ENCODE assay signal across 12 cellular contexts in the genomic region with DNA sequence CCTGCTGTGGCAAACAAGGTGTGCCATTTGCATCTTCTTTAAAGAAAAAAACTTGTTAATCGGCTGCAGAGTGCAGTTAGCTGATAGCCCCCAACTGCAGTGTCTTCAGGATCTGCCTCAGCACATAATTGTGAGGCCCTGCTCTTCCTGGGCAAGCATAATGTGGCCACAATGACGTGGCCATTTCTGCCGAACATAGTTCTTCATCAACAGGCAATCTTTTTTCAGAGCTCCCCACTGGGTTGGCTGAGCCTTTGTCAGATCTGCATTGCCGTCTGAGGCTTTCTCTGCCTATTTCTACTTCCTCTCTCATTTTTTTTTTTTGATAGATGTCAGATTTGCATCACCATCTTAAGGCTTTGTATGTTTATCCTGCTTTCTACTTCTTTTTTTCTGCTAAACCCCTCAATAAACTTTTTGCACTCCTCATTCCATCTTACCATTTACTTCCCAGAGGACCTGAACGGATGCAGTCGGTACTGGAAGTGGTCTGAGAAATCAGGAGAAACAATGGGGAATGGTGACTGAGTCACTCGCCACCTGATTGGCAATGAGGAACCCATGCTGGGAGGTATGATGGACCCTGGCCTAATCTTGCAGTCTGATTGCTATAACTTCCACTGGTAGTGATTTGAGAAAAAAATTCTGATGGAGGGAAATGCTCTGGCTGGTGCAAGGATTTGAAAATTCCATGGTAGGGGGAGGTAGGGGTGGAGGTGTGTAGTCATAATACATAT. TPM values are rescaled to one million over a fixed set of nuclear protein-coding genes. Genes with fewer than 3 reads are reported as not detected.
DNase-seq lines count a peak whose midpoint lies in the region; ATAC-seq and TF ChIP-seq lines count a peak whose summit lies in the region.
"Had no signal": no experiment of that assay in that cellular context is flagged by ENCODE, and none has a peak within 500 bp of the region (broad histone marks: within the 10 kb centered on the region; RNA-seq: fewer than 3 reads in every experiment).

No MANE protein-coding gene starts in this region.

- no peaks in the 10 kb centered on the region for H3K27me3 ChIP-seq in aorta (ENCODE audit: control insufficient read depth in 1 of 2, insufficient read depth in 2 of 2, low read length in 1 of 2)

- intact Hi-C loops in mucosa of descending colon (cut with DNase I, micrococcal nuclease) (no loop called here), aorta (cut with DNase I) (no loop called here)

- no peak overlapping the region for H3K27ac ChIP-seq in aorta (ENCODE audit: low read depth in 1 of 2, low read length in 2 of 2)

- H3K4me3 ChIP-seq in cardiac fibroblast (replicated peaks in 1 of 2; ENCODE audit: low read depth in 2 of 2, low read length in 2 of 2) = no peak overlapping the region
- H3K4me3 ChIP-seq in mucosa of descending colon = no peak overlapping the region
- no peak overlapping the region for H3K4me3 ChIP-seq in aorta (ENCODE audit: low read length in 2 of 2)

- peak in 1 of 2 donors; percentile 56 for ATAC-seq in activated naive CD4-positive, alpha-beta T cell treated with anti-CD3 and anti-CD28 coated beads, Interleukin-2, amount 50 U/mL, for 72 hours
- ATAC-seq in mucosa of descending colon = no peak
- ATAC-seq in aorta (ENCODE audit: low FRiP score) = no peak

- DNase-seq in activated naive CD4-positive, alpha-beta T cell treated with anti-CD3 and anti-CD28 coated beads, Interleukin-2, amount 50 U/mL, for 72 hours (ENCODE audit: low spot score in 2 of 2) = no peak
- no peak for DNase-seq in activated naive CD4-positive, alpha-beta T cell treated with Interleukin-2 at 50 U/mL for 16 hours
- DNase-seq in OCI-M1 (lab: John Stamatoyannopoulos, UW) (peak; percentile 90), cardiac fibroblast (ENCODE audit: low read depth in 2 of 2) (peak; percentile 5 to 27), stromal cell of bone marrow (ENCODE audit: low read depth) (peak; percentile 21), mucosa of descending colon (no peak), NCI-H187 (lab: John Stamatoyannopoulos, UW) (no peak), aorta (no peak)
- DNase-seq: effector memory CD4-positive, alpha-beta T cell; NCI-H226 had no signal

- no peaks in the 10 kb centered on the region for H3K36me3 Mint-ChIP-seq in activated naive CD4-positive, alpha-beta T cell treated with anti-CD3 and anti-CD28 coated beads, Interleukin-2, amount 50 U/mL, for 72 hours
- H3K36me3 Mint-ChIP-seq: IgD-negative memory B cell had no signal

- H3K9me3 ChIP-seq in mucosa of descending colon (no peaks in the 10 kb centered on the region), aorta (ENCODE audit: control insufficient read depth, low read length) (no peaks in the 10 kb centered on the region)

- TF ChIP-seq CTCF in cardiac fibroblast (IDR thresholded peaks at IDR 0.05; ENCODE audit: low read depth, low read length) (no peak), mucosa of descending colon (IDR thresholded peaks at IDR 0.05) (no peak)

- H3K4me1 ChIP-seq in mucosa of descending colon (ENCODE audit: low read depth) (no peaks in the 10 kb centered on the region), aorta (ENCODE audit: control insufficient read depth in 1 of 2, insufficient read depth in 2 of 2, low read length in 2 of 2) (no peaks in the 10 kb centered on the region)

- peak overlapping the region; percentile 17 to 32 for H3K27ac Mint-ChIP-seq in activated naive CD4-positive, alpha-beta T cell treated with anti-CD3 and anti-CD28 coated beads, Interleukin-2, amount 50 U/mL, for 72 hours
- H3K27ac Mint-ChIP-seq: activated T-helper 1 cell treated with anti-CD3 and anti-CD28 coated beads, Interleukin-12 subunit alpha, Interleukin-12 subunit beta, Interleukin-2, Interleukin-4 antibody, amounts not matched to agents 30 ng/mL and 10 ng/mL and 1 ng/mL, durations not matched to agents 14 hours and 24 hours and 36 hours; IgD-negative memory B cell had no signal

- H3K9me3 Mint-ChIP-seq in activated naive CD4-positive, alpha-beta T cell treated with anti-CD3 and anti-CD28 coated beads, Interleukin-2, amount 50 U/mL, for 72 hours = no peaks in the 10 kb centered on the region
- H3K9me3 Mint-ChIP-seq: activated T-helper 1 cell treated with anti-CD3 and anti-CD28 coated beads, Interleukin-12 subunit alpha, Interleukin-12 subunit beta, Interleukin-2, Interleukin-4 antibody, amounts not matched to agents 30 ng/mL and 10 ng/mL and 1 ng/mL, durations not matched to agents 14 hours and 24 hours and 36 hours; IgD-negative memory B cell had no signal

- H3K36me3 ChIP-seq in mucosa of descending colon (ENCODE audit: low read depth) (no peaks in the 10 kb centered on the region), aorta (ENCODE audit: control insufficient read depth in 1 of 2, insufficient read depth in 2 of 2, low read length in 1 of 2) (no peaks in the 10 kb centered on the region)

- 59 to 61% methylated on average over 7 of the region's 7 CpGs for WGBS in aorta, 2 donors

RNA-seq across cellular contexts. Expression of a gene that starts 21.2 kb away (rescaled TPM):
- 10 to 100 TPM; 19.5 to 25.2 TPM for total RNA-seq in activated naive CD4-positive, alpha-beta T cell treated with anti-CD3 and anti-CD28 coated beads, Interleukin-2, amount 50 U/mL, for 72 hours
- total RNA-seq in mucosa of descending colon (10 to 100 TPM; 18.6 to 20.7 (median 20.1) TPM), aorta (10 to 100 TPM; 16.9 to 18.0 TPM)
- 1 to 10 TPM; 4.5 to 7.4 TPM for polyA plus RNA-seq in aorta

Comparison
In these comparisons a context has a peak if more than half of its experiments do, and no peak if none do; other contexts are left out.
1. DNase-seq: peak in OCI-M1 (single experiment), cardiac fibroblast (2 of 2) and stromal cell of bone marrow (single experiment); none in activated naive CD4-positive, alpha-beta T cell treated with anti-CD3 and anti-CD28 coated beads, Interleukin-2, amount 50 U/mL, for 72 hours (0 of 2), activated naive CD4-positive, alpha-beta T cell treated with Interleukin-2 at 50 U/mL for 16 hours (single experiment), mucosa of descending colon (0 of 3), NCI-H187 (0 of 2) and aorta (0 of 2).